In the genomic region with DNA sequence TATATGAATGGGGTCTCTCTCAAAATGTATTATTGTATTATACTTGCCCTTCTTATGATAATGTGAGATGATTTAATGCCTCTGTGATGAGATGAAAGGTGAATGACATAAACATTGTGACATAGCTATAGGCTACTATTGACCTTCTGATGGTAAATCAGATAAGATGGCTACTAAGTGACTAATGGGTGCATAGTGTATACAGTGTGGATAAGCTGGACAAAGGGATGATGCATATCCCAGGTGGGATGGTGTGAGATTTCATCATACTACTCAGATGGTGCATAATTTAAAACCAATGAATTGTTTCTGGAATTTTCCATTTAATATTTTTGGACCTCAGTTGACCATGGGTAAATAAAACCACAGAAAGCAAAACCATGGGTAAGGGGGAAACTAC, we compare ENCODE assay signal across 20 cellular contexts.
DNase-seq lines count a peak whose midpoint lies in the region; ATAC-seq and TF ChIP-seq lines count a peak whose summit lies in the region.
"Had no signal": no experiment of that assay in that cellular context is flagged by ENCODE, and none has a peak within 500 bp of the region (broad histone marks: within the 10 kb centered on the region; RNA-seq: fewer than 3 reads in every experiment).

No MANE protein-coding gene starts in this region.

- no peak for TF ChIP-seq POLR2A in spleen (IDR thresholded peaks at IDR 0.05)

- no peak overlapping the region for H3K4me3 Mint-ChIP-seq in HFFc6
- H3K4me3 Mint-ChIP-seq in activated CD4-positive, alpha-beta T cell treated with anti-CD3 and anti-CD28 coated beads, Interleukin-2, amount 10 ng/mL, durations not matched to agents 24 days and 14 days, result no peak overlapping the region
- H3K4me3 Mint-ChIP-seq: activated naive CD8-positive, alpha-beta T cell treated with anti-CD3 and anti-CD28 coated beads for 36 hours; activated T-cell treated with anti-CD3 and anti-CD28 coated beads, Interleukin-2, amount 50 U/mL, for 72 hours; memory B cell; naive thymus-derived CD8-positive, alpha-beta T cell had no signal

- no peak for TF ChIP-seq CTCF in HFFc6 (IDR thresholded peaks at IDR 0.05)
- TF ChIP-seq CTCF in RWPE1 (conservative IDR thresholded peaks at IDR 0.05; ENCODE audit: low read depth), result no peak
- TF ChIP-seq CTCF in fibroblast of mammary gland (conservative IDR thresholded peaks at IDR 0.05; ENCODE audit: control insufficient read depth, insufficient read depth, low read depth, low read length), result no peak
- no peak for TF ChIP-seq CTCF in spleen (IDR thresholded peaks at IDR 0.05 in 8 of 11, conservative IDR thresholded peaks at IDR 0.05 in 3 of 11)

- POLR2A ChIA-PET in RWPE1 (lab: Yijun Ruan, JAX; ENCODE audit: low non-redundant PET), result no interaction called here

- peaks cover 3% of the 10 kb centered on the region for H3K9me3 Mint-ChIP-seq in HFFc6
- no peaks in the 10 kb centered on the region for H3K9me3 Mint-ChIP-seq in activated CD4-positive, alpha-beta T cell treated with anti-CD3 and anti-CD28 coated beads, Interleukin-2, amount 10 ng/mL, durations not matched to agents 24 days and 14 days

- H3K27ac ChIP-seq in RWPE1 (no peak overlapping the region), spleen (no peak overlapping the region)
- H3K27ac ChIP-seq: esophagus squamous epithelium, pancreas, SJCRH30 had no signal

- peaks cover 19% of the 10 kb centered on the region for H3K4me1 Mint-ChIP-seq in HFFc6 (ENCODE audit: low read depth)
- H3K4me1 Mint-ChIP-seq in activated CD4-positive, alpha-beta T cell treated with anti-CD3 and anti-CD28 coated beads, Interleukin-2, amount 10 ng/mL, durations not matched to agents 24 days and 14 days, result no peaks in the 10 kb centered on the region
- H3K4me1 Mint-ChIP-seq: activated naive CD8-positive, alpha-beta T cell treated with anti-CD3 and anti-CD28 coated beads for 36 hours; naive thymus-derived CD8-positive, alpha-beta T cell had no signal

- H3K27me3 Mint-ChIP-seq in HFFc6 (ENCODE audit: insufficient read depth), result no peaks in the 10 kb centered on the region; the same call in 1 of the 2 replicates
- H3K27me3 Mint-ChIP-seq in activated CD4-positive, alpha-beta T cell treated with anti-CD3 and anti-CD28 coated beads, Interleukin-2, amount 10 ng/mL, durations not matched to agents 24 days and 14 days, result no peaks in the 10 kb centered on the region
- H3K27me3 Mint-ChIP-seq: activated naive CD8-positive, alpha-beta T cell treated with anti-CD3 and anti-CD28 coated beads for 36 hours; memory B cell; naive thymus-derived CD8-positive, alpha-beta T cell had no signal

- no peaks in the 10 kb centered on the region for H3K4me1 ChIP-seq in spleen
- H3K4me1 ChIP-seq: BE2C, esophagus squamous epithelium had no signal

- no peaks in the 10 kb centered on the region for H3K36me3 ChIP-seq in spleen
- H3K36me3 ChIP-seq: BE2C, esophagus squamous epithelium, pancreas, SJCRH30 had no signal

- no peaks in the 10 kb centered on the region for H3K36me3 Mint-ChIP-seq in HFFc6 (ENCODE audit: low read depth)
- H3K36me3 Mint-ChIP-seq in activated CD4-positive, alpha-beta T cell treated with anti-CD3 and anti-CD28 coated beads, Interleukin-2, amount 10 ng/mL, durations not matched to agents 24 days and 14 days (ENCODE audit: low read depth), result no peaks in the 10 kb centered on the region
- H3K36me3 Mint-ChIP-seq: memory B cell had no signal

- H3K27me3 ChIP-seq in spleen (replicated peaks in 1 of 7), result no peaks in the 10 kb centered on the region
- H3K27me3 ChIP-seq: BE2C, esophagus squamous epithelium, pancreas, SJCRH30 had no signal

- intact Hi-C loops in spleen (cut with DNase I; ENCODE audit: low total_unique reads), result no loop called here
- intact Hi-C loops in activated CD4-positive, alpha-beta T cell treated with anti-CD3 and anti-CD28 coated beads, Interleukin-2, amount 10 ng/mL, durations not matched to agents 24 days and 14 days (cut with micrococcal nuclease), result no loop called here

- no peak for ATAC-seq in GM21576 (IDR thresholded peaks at IDR 0.05; ENCODE audit: unreplicated experiment)
- ATAC-seq: activated T-cell treated with anti-CD3 and anti-CD28 coated beads, Interleukin-2, amount 50 U/mL, for 72 hours; naive thymus-derived CD8-positive, alpha-beta T cell; pancreas had no signal

- H3K9me3 ChIP-seq in spleen, result peaks cover 0 to 22% (median 16%) of the 10 kb centered on the region in 8 donors
- H3K9me3 ChIP-seq: BE2C, pancreas had no signal

- H3K27ac Mint-ChIP-seq in HFFc6, result no peak overlapping the region
- no peak overlapping the region for H3K27ac Mint-ChIP-seq in activated CD4-positive, alpha-beta T cell treated with anti-CD3 and anti-CD28 coated beads, Interleukin-2, amount 10 ng/mL, durations not matched to agents 24 days and 14 days
- H3K27ac Mint-ChIP-seq: activated naive CD8-positive, alpha-beta T cell treated with anti-CD3 and anti-CD28 coated beads for 36 hours; activated T-cell treated with anti-CD3 and anti-CD28 coated beads, Interleukin-2, amount 50 U/mL, for 72 hours; memory B cell; naive thymus-derived CD8-positive, alpha-beta T cell had no signal

- H3K4me3 ChIP-seq in fibroblast of mammary gland (ENCODE audit: control insufficient read depth, low read depth, low read length), result no peak overlapping the region
- H3K4me3 ChIP-seq in spleen, result no peak overlapping the region
- H3K4me3 ChIP-seq: esophagus squamous epithelium, pancreas, SJCRH30 had no signal

- CTCF ChIA-PET in RWPE1 (lab: Yijun Ruan, JAX), result no interaction called here

- DNase-seq in HFFc6 (peak; percentile 10), RWPE1 (ENCODE audit: low spot score) (peak; percentile 6), fibroblast of mammary gland (ENCODE audit: low read depth) (peak; percentile 63), cerebellar cortex (ENCODE audit: low spot score) (no peak), spleen (no peak)
- DNase-seq in activated CD4-positive, alpha-beta T cell treated with anti-CD3 and anti-CD28 coated beads, Interleukin-2, amount 10 ng/mL, durations not matched to agents 24 days and 14 days, result no peak
- DNase-seq: activated CD8-positive, alpha-beta memory T cell treated with anti-CD3 and anti-CD28 coated beads for 24 hours; activated naive CD8-positive, alpha-beta T cell treated with anti-CD3 and anti-CD28 coated beads for 36 hours; activated T-cell treated with anti-CD3 and anti-CD28 coated beads, Interleukin-2, amount 50 U/mL, for 72 hours; BE2C; esophagus squamous epithelium; MM.1S; naive thymus-derived CD8-positive, alpha-beta T cell; NCI-H187; NCI-H446; pancreas; SJCRH30; stimulated activated CD8-positive, alpha-beta memory T cell treated with anti-CD3 and anti-CD28 coated beads, Interleukin-4, amount 100 ng/mL, for 48 hours had no signal

Comparison
In these comparisons a context has a peak if more than half of its experiments do, and no peak if none do; other contexts are left out.
1. DNase-seq: peak in HFFc6 (single experiment), RWPE1 (single experiment) and fibroblast of mammary gland (single experiment); none in cerebellar cortex (single experiment), spleen (single experiment) and activated CD4-positive, alpha-beta T cell treated with anti-CD3 and anti-CD28 coated beads, Interleukin-2, amount 10 ng/mL, durations not matched to agents 24 days and 14 days (single experiment).